ENCODE assay signal across 26 cellular contexts in genomic region chr19:18626906-18627305, GRCh38. TPM values are rescaled to one million over a fixed set of nuclear protein-coding genes. Genes with fewer than 3 reads are reported as not detected.
"Had no signal": no experiment of that assay in that cellular context is flagged by ENCODE, and none has a peak within 500 bp of the region (broad histone marks: within the 10 kb centered on the region; RNA-seq: fewer than 3 reads in every experiment).

No MANE protein-coding gene starts in this region.

- H3K36me3 Mint-ChIP-seq: naive thymus-derived CD8-positive, alpha-beta T cell had no signal

- H3K27ac Mint-ChIP-seq: activated CD4-positive, alpha-beta memory T cell treated with anti-CD3 and anti-CD28 coated beads, Interleukin-2, amount 10 ng/mL, durations not matched to agents 7 days and 5 days; activated CD4-positive, alpha-beta T cell treated with anti-CD3 and anti-CD28 coated beads, Interleukin-2, amount 10 ng/mL, durations not matched to agents 24 days and 14 days; activated T-cell treated with anti-CD3 and anti-CD28 coated beads, Interleukin-2, amount 50 U/mL, for 24 hours; naive thymus-derived CD8-positive, alpha-beta T cell; T-helper 17 cell had no signal

- H3K4me1 ChIP-seq: heart left ventricle, lower lobe of right lung, spleen, testis, transverse colon had no signal

- DNase-seq: activated CD4-positive, alpha-beta memory T cell treated with anti-CD3 and anti-CD28 coated beads, Interleukin-2, amount 10 ng/mL, durations not matched to agents 7 days and 5 days; activated CD4-positive, alpha-beta T cell treated with anti-CD3 and anti-CD28 coated beads, Interleukin-2, amount 10 ng/mL, durations not matched to agents 24 days and 14 days; activated CD8-positive, alpha-beta memory T cell treated with anti-CD3 and anti-CD28 coated beads, Interleukin-2, amount 50 U/mL, for 48 hours; activated gamma-delta T cell; activated naive CD4-positive, alpha-beta T cell treated with anti-CD3 and anti-CD28 coated beads, Interleukin-2, amount 50 U/mL, for 16 hours; activated T-cell treated with anti-CD3 and anti-CD28 coated beads, Interleukin-2, amount 50 U/mL, for 24 hours; dermis blood vessel endothelial cell; effector CD8-positive, alpha-beta T cell; foreskin fibroblast; heart left ventricle; lower lobe of right lung; mesenchymal stem cell; naive thymus-derived CD8-positive, alpha-beta T cell; right cardiac atrium; spleen; stimulated activated naive CD4-positive, alpha-beta T cell; T-helper 17 cell; T1000; testis; transverse colon; WERI-Rb-1 had no signal

- H3K4me3 Mint-ChIP-seq: activated CD4-positive, alpha-beta memory T cell treated with anti-CD3 and anti-CD28 coated beads, Interleukin-2, amount 10 ng/mL, durations not matched to agents 7 days and 5 days; activated CD4-positive, alpha-beta T cell treated with anti-CD3 and anti-CD28 coated beads, Interleukin-2, amount 10 ng/mL, durations not matched to agents 24 days and 14 days; activated T-cell treated with anti-CD3 and anti-CD28 coated beads, Interleukin-2, amount 50 U/mL, for 24 hours; central memory CD8-positive, alpha-beta T cell; naive thymus-derived CD8-positive, alpha-beta T cell; T-helper 17 cell had no signal

- H3K36me3 ChIP-seq: heart left ventricle, lower lobe of right lung, spleen, transverse colon, WERI-Rb-1 had no signal

- H3K27ac ChIP-seq: heart left ventricle, lower lobe of right lung, spleen, testis, transverse colon, WERI-Rb-1 had no signal

- ATAC-seq: activated CD4-positive, CD25-positive, alpha-beta regulatory T cell treated with anti-CD3 and anti-CD28 coated beads, Interleukin-2, amount 50 U/mL, for 24 hours; heart left ventricle; lower lobe of right lung; naive thymus-derived CD8-positive, alpha-beta T cell; right cardiac atrium; T-helper 17 cell had no signal

- H3K9me3 ChIP-seq: heart left ventricle, lower lobe of right lung, spleen, testis, transverse colon had no signal

- H3K4me3 ChIP-seq: heart left ventricle, lower lobe of right lung, spleen, testis, transverse colon had no signal

- H3K4me1 Mint-ChIP-seq: central memory CD8-positive, alpha-beta T cell; naive thymus-derived CD8-positive, alpha-beta T cell; T-helper 17 cell had no signal

- H3K27me3 Mint-ChIP-seq: activated T-cell treated with anti-CD3 and anti-CD28 coated beads, Interleukin-2, amount 50 U/mL, for 24 hours had no signal

- H3K27me3 ChIP-seq: heart left ventricle, testis had no signal

- H3K9me3 Mint-ChIP-seq: activated CD4-positive, alpha-beta memory T cell treated with anti-CD3 and anti-CD28 coated beads, Interleukin-2, amount 10 ng/mL, durations not matched to agents 7 days and 5 days; activated CD4-positive, alpha-beta T cell treated with anti-CD3 and anti-CD28 coated beads, Interleukin-2, amount 10 ng/mL, durations not matched to agents 24 days and 14 days; activated T-cell treated with anti-CD3 and anti-CD28 coated beads, Interleukin-2, amount 50 U/mL, for 24 hours; central memory CD8-positive, alpha-beta T cell; naive thymus-derived CD8-positive, alpha-beta T cell had no signal

- FAIRE-seq: bronchial epithelial cell, colon, endometrium had no signal

RNA-seq across cellular contexts. Expression of gene TMEM59L, which starts 14.2 kb away (rescaled TPM):
- total RNA-seq: activated CD4-positive, alpha-beta T cell treated with anti-CD3 and anti-CD28 coated beads, Interleukin-2, amount 10 ng/mL, durations not matched to agents 24 days and 14 days; naive thymus-derived CD8-positive, alpha-beta T cell had no signal

RNA-seq across cellular contexts. Expression of gene CRLF1, which starts 20.3 kb away (rescaled TPM):
- total RNA-seq: activated CD4-positive, alpha-beta memory T cell treated with anti-CD3 and anti-CD28 coated beads, Interleukin-2, amount 10 ng/mL, durations not matched to agents 7 days and 5 days; activated CD4-positive, alpha-beta T cell treated with anti-CD3 and anti-CD28 coated beads, Interleukin-2, amount 10 ng/mL, durations not matched to agents 24 days and 14 days; dermis blood vessel endothelial cell; naive thymus-derived CD8-positive, alpha-beta T cell; T-helper 17 cell had no signal
